ENCODE assay signal across 12 cellular contexts in genomic region chr1:1114431-1114830, GRCh38. TPM values are rescaled to one million over a fixed set of nuclear protein-coding genes. Genes with fewer than 3 reads are reported as not detected.
DNase-seq lines count a peak whose midpoint lies in the region; ATAC-seq and TF ChIP-seq lines count a peak whose summit lies in the region.
"Had no signal": no experiment of that assay in that cellular context is flagged by ENCODE, and none has a peak within 500 bp of the region (broad histone marks: within the 10 kb centered on the region; RNA-seq: fewer than 3 reads in every experiment).

No MANE protein-coding gene starts in this region.

- no peaks in the 10 kb centered on the region for H3K27me3 Mint-ChIP-seq in activated naive CD8-positive, alpha-beta T cell treated with anti-CD3 and anti-CD28 coated beads, Interleukin-2, amount 10 ng/mL, durations not matched to agents 7 days and 5 days
- peaks cover 26% of the 10 kb centered on the region for H3K27me3 Mint-ChIP-seq in mesothelial cell of epicardium (ENCODE audit: low read depth)

- H3K27me3 ChIP-seq in BLaER1 (peaks cover 30% of the 10 kb centered on the region), HAP-1 (ENCODE audit: low read depth) (peaks cover 5% of the 10 kb centered on the region), upper lobe of left lung (no peaks in the 10 kb centered on the region)
- H3K27me3 ChIP-seq: right lobe of liver had no signal

- no peaks in the 10 kb centered on the region for H4K20me1 ChIP-seq in BLaER1

- H3K9me3 ChIP-seq in BLaER1 = peaks cover 28% of the 10 kb centered on the region
- H3K9me3 ChIP-seq in HAP-1 = no peaks in the 10 kb centered on the region
- H3K9me3 ChIP-seq in upper lobe of left lung = no peaks in the 10 kb centered on the region
- H3K9me3 ChIP-seq: right lobe of liver had no signal

- POLR2A ChIA-PET in activated naive CD8-positive, alpha-beta T cell treated with anti-CD3 and anti-CD28 coated beads, Interleukin-2, amount 10 ng/mL, durations not matched to agents 7 days and 5 days (lab: Charles Lee) = interaction anchor here (1.1 to 2.1 kb wide), 2 partner anchors 10 to 159 kb away, joined by 3 to 6 read pairs; partner anchors contain the start of gene UBE2J2

- peaks cover 8% of the 10 kb centered on the region for H3K4me1 Mint-ChIP-seq in activated naive CD8-positive, alpha-beta T cell treated with anti-CD3 and anti-CD28 coated beads, Interleukin-2, amount 10 ng/mL, durations not matched to agents 7 days and 5 days
- peaks cover 9% of the 10 kb centered on the region for H3K4me1 Mint-ChIP-seq in mesothelial cell of epicardium

- TF ChIP-seq CTCF in mesothelial cell of epicardium (IDR thresholded peaks at IDR 0.05; ENCODE audit: unreplicated experiment) = no peak
- TF ChIP-seq CTCF in upper lobe of left lung (IDR thresholded peaks at IDR 0.05) = no peak

- no peak for TF ChIP-seq EP300 in upper lobe of left lung (IDR thresholded peaks at IDR 0.05)

- H3K36me3 ChIP-seq in BLaER1 (peaks cover 30% of the 10 kb centered on the region), HAP-1 (replicated peaks) (no peaks in the 10 kb centered on the region), upper lobe of left lung (no peaks in the 10 kb centered on the region)
- H3K36me3 ChIP-seq: right lobe of liver had no signal

- peaks cover 11% of the 10 kb centered on the region for H3K9me3 Mint-ChIP-seq in activated naive CD8-positive, alpha-beta T cell treated with anti-CD3 and anti-CD28 coated beads, Interleukin-2, amount 10 ng/mL, durations not matched to agents 7 days and 5 days
- peaks cover 5% of the 10 kb centered on the region for H3K9me3 Mint-ChIP-seq in mesothelial cell of epicardium

- 90 to 94% methylated on average over 13 of the region's 13 CpGs for WGBS in upper lobe of left lung, 2 donors

- H3K4me1 ChIP-seq in BLaER1 = peaks cover 71% of the 10 kb centered on the region
- H3K4me1 ChIP-seq in HAP-1 = no peaks in the 10 kb centered on the region
- peaks cover 6 to 21% (median 14%) of the 10 kb centered on the region in 4 donors for H3K4me1 ChIP-seq in upper lobe of left lung
- H3K4me1 ChIP-seq: right lobe of liver had no signal

- peak overlapping the region; percentile 83; the same call in 1 of the 2 replicates for H3K4me2 ChIP-seq in BLaER1

- peak overlapping the region; percentile 79 for H3K27ac Mint-ChIP-seq in activated naive CD8-positive, alpha-beta T cell treated with anti-CD3 and anti-CD28 coated beads, Interleukin-2, amount 10 ng/mL, durations not matched to agents 7 days and 5 days
- H3K27ac Mint-ChIP-seq in mesothelial cell of epicardium = peak overlapping the region; percentile 66

- TF ChIP-seq POLR2A in upper lobe of left lung (IDR thresholded peaks at IDR 0.05) = no peak

- H3K36me3 Mint-ChIP-seq in activated naive CD8-positive, alpha-beta T cell treated with anti-CD3 and anti-CD28 coated beads, Interleukin-2, amount 10 ng/mL, durations not matched to agents 7 days and 5 days = peaks cover 33% of the 10 kb centered on the region
- H3K36me3 Mint-ChIP-seq in mesothelial cell of epicardium = peaks cover 16% of the 10 kb centered on the region

- H3K4me3 ChIP-seq in BLaER1 = no peak overlapping the region
- H3K4me3 ChIP-seq in HAP-1 = peak overlapping the region; percentile 39
- no peak overlapping the region for H3K4me3 ChIP-seq in upper lobe of left lung

- ATAC-seq in activated naive CD8-positive, alpha-beta T cell treated with anti-CD3 and anti-CD28 coated beads, Interleukin-2, amount 10 ng/mL, durations not matched to agents 7 days and 5 days (ENCODE audit: low read depth) = no peak
- no peak for ATAC-seq in upper lobe of left lung (ENCODE audit: low FRiP score in 2 of 2)
- ATAC-seq: right lobe of liver had no signal

- H3K27ac ChIP-seq in BLaER1 (no peak overlapping the region), upper lobe of left lung (no peak overlapping the region)
- H3K27ac ChIP-seq: right lobe of liver had no signal

- no peak overlapping the region for H3K9ac ChIP-seq in BLaER1

- H3K4me3 Mint-ChIP-seq in activated naive CD8-positive, alpha-beta T cell treated with anti-CD3 and anti-CD28 coated beads, Interleukin-2, amount 10 ng/mL, durations not matched to agents 7 days and 5 days = peak overlapping the region; percentile 85
- peak overlapping the region; percentile 76 for H3K4me3 Mint-ChIP-seq in mesothelial cell of epicardium

- DNase-seq in HAP-1 (ENCODE audit: low spot score in 2 of 2) (no peak), mesothelial cell of epicardium (ENCODE audit: low spot score in 2 of 2, unreplicated experiment in 2 of 2) (no peak), upper lobe of left lung (no peak), NK-92 (lab: John Stamatoyannopoulos, UW; ENCODE audit: unreplicated experiment) (no peak), NCI-H1105 treated with DMSO at 0.1 percent for 48 hours (lab: John Stamatoyannopoulos, UW) (no peak), iPS-NIHi7 (ENCODE audit: extremely low spot score) (no peak)
- DNase-seq in activated naive CD8-positive, alpha-beta T cell treated with anti-CD3 and anti-CD28 coated beads, Interleukin-2, amount 10 ng/mL, durations not matched to agents 7 days and 5 days = peak; percentile 26
- DNase-seq: central memory CD4-positive, alpha-beta T cell had no signal

- in situ Hi-C loops in HAP-1 (cut with MboI; ENCODE audit: low sequenced_read_pairs) = loop anchor here (10.0 kb wide), 1 partner anchor 190 kb away; the partner anchor contains the start of genes ACAP3 and PUSL1

RNA-seq across cellular contexts. Expression of gene C1orf159, which starts 1.5 kb away (rescaled TPM):
- 10 to 100 TPM; 22.7 to 23.0 TPM for total RNA-seq in activated naive CD8-positive, alpha-beta T cell treated with anti-CD3 and anti-CD28 coated beads, Interleukin-2, amount 10 ng/mL, durations not matched to agents 7 days and 5 days
- 28.4 to 32.8 TPM (median 31.8 TPM) in 3 replicates for total RNA-seq in mesothelial cell of epicardium
- total RNA-seq in upper lobe of left lung = 10 to 100 TPM in 5 of 6 donors, 1 to 10 TPM in 1; 5.7 to 34.6 (median 15.2) TPM

RNA-seq across cellular contexts. Expression of gene RNF223, which starts 40.3 kb away (rescaled TPM):
- total RNA-seq in activated naive CD8-positive, alpha-beta T cell treated with anti-CD3 and anti-CD28 coated beads, Interleukin-2, amount 10 ng/mL, durations not matched to agents 7 days and 5 days = not detected
- 0.27 to 0.57 TPM (median 0.40 TPM) in 3 replicates for total RNA-seq in mesothelial cell of epicardium
- 1 to 10 TPM; 1.0 to 2.4 (median 1.8) TPM for total RNA-seq in upper lobe of left lung
- total RNA-seq: fibroblast of villous mesenchyme, lung microvascular endothelial cell, right lobe of liver had no signal

RNA-seq across cellular contexts. Expression of gene TTLL10, which starts 59.2 kb away (rescaled TPM):
- not detected for total RNA-seq in activated naive CD8-positive, alpha-beta T cell treated with anti-CD3 and anti-CD28 coated beads, Interleukin-2, amount 10 ng/mL, durations not matched to agents 7 days and 5 days
- total RNA-seq in mesothelial cell of epicardium (0.32 to 0.47 TPM in 2 of 3 replicates, not detected in the other), upper lobe of left lung (10 to 100 TPM in 2 of 6 donors, 1 to 10 TPM in 3, under 1 TPM in 1; 0.86 to 14.5 (median 5.8) TPM)
- total RNA-seq: fibroblast of villous mesenchyme, lung microvascular endothelial cell, right lobe of liver had no signal
